ENCODE assay signal across 15 cellular contexts in genomic region chr2:43199492-43200481, GRCh38. TPM values are rescaled to one million over a fixed set of nuclear protein-coding genes. Genes with fewer than 3 reads are reported as not detected.
A peak's percentile ranks its signal among the peaks of the same experiment; 100 is the strongest.
DNase-seq lines count a peak whose midpoint lies in the region; ATAC-seq, FAIRE-seq and TF ChIP-seq lines count a peak whose summit lies in the region.
"Had no signal": no experiment of that assay in that cellular context is flagged by ENCODE, and none has a peak within 500 bp of the region (broad histone marks: within the 10 kb centered on the region; RNA-seq: fewer than 3 reads in every experiment).

No MANE protein-coding gene starts in this region.

- FAIRE-seq in bronchial epithelial cell (lab: Jason Lieb, UNC), result no peak
- FAIRE-seq: colon had no signal

- H3K23ac ChIP-seq in mesendoderm (ENCODE audit: low read length), result peak overlapping the region; percentile 37

- no peaks in the 10 kb centered on the region for H3K79me1 ChIP-seq in mesendoderm (ENCODE audit: low read length)

- H2BK120ac ChIP-seq in mesendoderm (ENCODE audit: low read depth, low read length), result peak overlapping the region; percentile 7

- H3K4me3 ChIP-seq in BLaER1 (peak overlapping the region; percentile 45), HUES6 (ENCODE audit: low read depth, low read length) (no peak overlapping the region), bronchial epithelial cell (ENCODE audit: low read depth, low read length) (no peak overlapping the region), mesendoderm (ENCODE audit: low read length) (no peak overlapping the region)

- H3K36me3 ChIP-seq in BLaER1 (no peaks in the 10 kb centered on the region; the same call in 1 of the 2 replicates), HUES6 (ENCODE audit: control insufficient read depth, insufficient read depth, low read length) (no peaks in the 10 kb centered on the region), bronchial epithelial cell (ENCODE audit: control insufficient read depth, insufficient read depth, low read length) (no peaks in the 10 kb centered on the region), mesendoderm (ENCODE audit: control insufficient read depth, insufficient read depth, low read length) (no peaks in the 10 kb centered on the region)

- no peaks in the 10 kb centered on the region for H3K79me2 ChIP-seq in mesendoderm (ENCODE audit: control insufficient read depth, insufficient read depth, low read length)

- intact Hi-C loops in activated T-helper 1 cell treated with anti-CD3 and anti-CD28 coated beads, Interleukin-12 subunit alpha, Interleukin-12 subunit beta, Interleukin-2, Interleukin-4 antibody, amounts not matched to agents 30 ng/mL and 10 ng/mL and 1 ng/mL, durations not matched to agents 14 hours and 24 hours and 36 hours (cut with micrococcal nuclease), result no loop called here

- no peak overlapping the region for H2BK15ac ChIP-seq in mesendoderm (replicated peaks; ENCODE audit: low read depth)

- H2BK5ac ChIP-seq in mesendoderm (ENCODE audit: low read length), result peak overlapping the region; percentile 46

- DNase-seq in bronchial epithelial cell (ENCODE audit: low read depth) (peak; percentile 91), mesendoderm (peak; percentile 83), NCI-H510A (lab: John Stamatoyannopoulos, UW) (no peak)
- DNase-seq in activated T-helper 1 cell treated with anti-CD3 and anti-CD28 coated beads, Interleukin-12 subunit alpha, Interleukin-12 subunit beta, Interleukin-2, Interleukin-4 antibody, amounts not matched to agents 30 ng/mL and 10 ng/mL and 1 ng/mL, durations not matched to agents 14 hours and 24 hours and 36 hours (ENCODE audit: low spot score), result no peak
- DNase-seq: activated CD4-positive, alpha-beta T cell treated with anti-CD3 and anti-CD28 coated beads, Interleukin-2, amount 10 ng/mL, durations not matched to agents 7 days and 5 days; activated gamma-delta T cell; foreskin fibroblast; GDM1; NCI-H524 treated with DMSO at 0.1 percent for 48 hours had no signal

- peak overlapping the region; percentile 58 for H3K56ac ChIP-seq in mesendoderm (ENCODE audit: low read length)

- H3K4me2 ChIP-seq in BLaER1, result peak overlapping the region; percentile 98
- H3K4me2 ChIP-seq in mesendoderm (ENCODE audit: low read length), result no peak overlapping the region

- H3K4me3 Mint-ChIP-seq in activated T-helper 1 cell treated with anti-CD3 and anti-CD28 coated beads, Interleukin-12 subunit alpha, Interleukin-12 subunit beta, Interleukin-2, Interleukin-4 antibody, amounts not matched to agents 30 ng/mL and 10 ng/mL and 1 ng/mL, durations not matched to agents 14 hours and 24 hours and 36 hours, result no peak overlapping the region
- H3K4me3 Mint-ChIP-seq: activated CD4-positive, alpha-beta T cell treated with anti-CD3 and anti-CD28 coated beads, Interleukin-2, amount 10 ng/mL, durations not matched to agents 7 days and 5 days; stimulated activated naive CD8-positive, alpha-beta T cell treated with anti-CD3 and anti-CD28 coated beads, Interleukin-15, Interleukin-2, amounts not matched to agents 100 ng/mL and 50 ng/mL, for 24 hours had no signal

- H4K8ac ChIP-seq in mesendoderm (ENCODE audit: low read depth, low read length), result no peak overlapping the region

- no peak overlapping the region for H3K27ac Mint-ChIP-seq in activated T-helper 1 cell treated with anti-CD3 and anti-CD28 coated beads, Interleukin-12 subunit alpha, Interleukin-12 subunit beta, Interleukin-2, Interleukin-4 antibody, amounts not matched to agents 30 ng/mL and 10 ng/mL and 1 ng/mL, durations not matched to agents 14 hours and 24 hours and 36 hours
- H3K27ac Mint-ChIP-seq: stimulated activated naive CD8-positive, alpha-beta T cell treated with anti-CD3 and anti-CD28 coated beads, Interleukin-15, Interleukin-2, amounts not matched to agents 100 ng/mL and 50 ng/mL, for 24 hours had no signal

- peaks cover 3% of the 10 kb centered on the region for H3K36me3 Mint-ChIP-seq in activated T-helper 1 cell treated with anti-CD3 and anti-CD28 coated beads, Interleukin-12 subunit alpha, Interleukin-12 subunit beta, Interleukin-2, Interleukin-4 antibody, amounts not matched to agents 30 ng/mL and 10 ng/mL and 1 ng/mL, durations not matched to agents 14 hours and 24 hours and 36 hours (ENCODE audit: low read depth)

- no peak for TF ChIP-seq CTCF in bronchial epithelial cell (IDR thresholded peaks at IDR 0.05; ENCODE audit: insufficient read depth, low read length, severe bottlenecking)

- H4K5ac ChIP-seq in mesendoderm (ENCODE audit: low read length), result no peak overlapping the region

- H3K9ac ChIP-seq in BLaER1 (peak overlapping the region; percentile 80), HUES6 (ENCODE audit: low read length) (peak overlapping the region; percentile 32), mesendoderm (ENCODE audit: low read length) (peak overlapping the region; percentile 22)

- no CpG with 5 or more reads among the region's 16 CpGs for WGBS in mesendoderm (ENCODE audit: extremely low coverage, insufficient coverage, low lambda C conversion rate)

- no peak overlapping the region for H2AK5ac ChIP-seq in mesendoderm (ENCODE audit: low read length)

- peak overlapping the region; percentile 89 for H3K27ac ChIP-seq in BLaER1
- peak overlapping the region; percentile 9; the same call in 1 of the 2 replicates for H3K27ac ChIP-seq in HUES6 (ENCODE audit: low read depth, low read length)
- H3K27ac ChIP-seq in mesendoderm (ENCODE audit: low read depth, low read length), result peak overlapping the region; percentile 13

- peaks cover 42% of the 10 kb centered on the region for H3K4me1 Mint-ChIP-seq in activated T-helper 1 cell treated with anti-CD3 and anti-CD28 coated beads, Interleukin-12 subunit alpha, Interleukin-12 subunit beta, Interleukin-2, Interleukin-4 antibody, amounts not matched to agents 30 ng/mL and 10 ng/mL and 1 ng/mL, durations not matched to agents 14 hours and 24 hours and 36 hours (ENCODE audit: low read depth)

- no peak for ATAC-seq in HG03095 (IDR thresholded peaks at IDR 0.05; ENCODE audit: unreplicated experiment)
- no peak for ATAC-seq in GM19023 (IDR thresholded peaks at IDR 0.05; ENCODE audit: unreplicated experiment)

- peaks cover 6% of the 10 kb centered on the region; the same call in 1 of the 2 replicates for H4K20me1 ChIP-seq in BLaER1

- H3K18ac ChIP-seq in mesendoderm (ENCODE audit: low read length), result peak overlapping the region; percentile 2

- H3K4me1 ChIP-seq in BLaER1 (peaks cover 100% of the 10 kb centered on the region), HUES6 (ENCODE audit: control insufficient read depth, insufficient read depth, low read length) (peaks cover 19% of the 10 kb centered on the region), mesendoderm (ENCODE audit: control insufficient read depth, low read depth, low read length) (peaks cover 5% of the 10 kb centered on the region)

- no peak overlapping the region for H3K4ac ChIP-seq in mesendoderm (ENCODE audit: low read depth, low read length)

- H3K27me3 Mint-ChIP-seq in activated T-helper 1 cell treated with anti-CD3 and anti-CD28 coated beads, Interleukin-12 subunit alpha, Interleukin-12 subunit beta, Interleukin-2, Interleukin-4 antibody, amounts not matched to agents 30 ng/mL and 10 ng/mL and 1 ng/mL, durations not matched to agents 14 hours and 24 hours and 36 hours (ENCODE audit: insufficient read depth), result no peaks in the 10 kb centered on the region
- H3K27me3 Mint-ChIP-seq: activated CD4-positive, alpha-beta T cell treated with anti-CD3 and anti-CD28 coated beads, Interleukin-2, amount 10 ng/mL, durations not matched to agents 7 days and 5 days; stimulated activated naive CD8-positive, alpha-beta T cell treated with anti-CD3 and anti-CD28 coated beads, Interleukin-15, Interleukin-2, amounts not matched to agents 100 ng/mL and 50 ng/mL, for 24 hours had no signal

- H3K27me3 ChIP-seq in BLaER1 (no peaks in the 10 kb centered on the region), HUES6 (ENCODE audit: control insufficient read depth, insufficient read depth, low read length) (no peaks in the 10 kb centered on the region), bronchial epithelial cell (ENCODE audit: control insufficient read depth, insufficient read depth, low read length) (no peaks in the 10 kb centered on the region), mesendoderm (ENCODE audit: insufficient read depth, low read length, poor library complexity) (no peaks in the 10 kb centered on the region)

- H3K9me3 ChIP-seq in BLaER1, result no peaks in the 10 kb centered on the region
- no peaks in the 10 kb centered on the region for H3K9me3 ChIP-seq in HUES6 (ENCODE audit: control insufficient read depth, insufficient read depth, low read depth, low read length)

- H3K9me3 Mint-ChIP-seq in activated T-helper 1 cell treated with anti-CD3 and anti-CD28 coated beads, Interleukin-12 subunit alpha, Interleukin-12 subunit beta, Interleukin-2, Interleukin-4 antibody, amounts not matched to agents 30 ng/mL and 10 ng/mL and 1 ng/mL, durations not matched to agents 14 hours and 24 hours and 36 hours, result no peaks in the 10 kb centered on the region
- H3K9me3 Mint-ChIP-seq: stimulated activated naive CD8-positive, alpha-beta T cell treated with anti-CD3 and anti-CD28 coated beads, Interleukin-15, Interleukin-2, amounts not matched to agents 100 ng/mL and 50 ng/mL, for 24 hours had no signal

RNA-seq across cellular contexts. Expression of gene ZFP36L2, which starts 26.6 kb away (rescaled TPM):
- 4.4 and 8.2 TPM in 2 replicates for total RNA-seq in bronchial epithelial cell
- polyA plus RNA-seq in mesendoderm (2013, experiment 1 of 2), result 71.1 TPM
- 70.6 TPM for polyA plus RNA-seq in mesendoderm (2013, experiment 2 of 2)
- 92.3 TPM in 2 replicates for total RNA-seq in activated T-helper 1 cell treated with anti-CD3 and anti-CD28 coated beads, Interleukin-12 subunit alpha, Interleukin-12 subunit beta, Interleukin-2, Interleukin-4 antibody, amounts not matched to agents 30 ng/mL and 10 ng/mL and 1 ng/mL, durations not matched to agents 14 hours and 24 hours and 36 hours

Comparison
In these comparisons a context has a peak if more than half of its experiments do, and no peak if none do; other contexts are left out.
1. H3K27ac ChIP-seq: peak in every context shown above with its lines; median percentile 89 in BLaER1; 13 in mesendoderm; 9 in HUES6.
2. H3K9ac ChIP-seq: peak in every context shown above with its lines; median percentile 80 in BLaER1; 32 in HUES6; 22 in mesendoderm.
3. DNase-seq: peak in bronchial epithelial cell (single experiment) and mesendoderm (single experiment); none in activated T-helper 1 cell treated with anti-CD3 and anti-CD28 coated beads, Interleukin-12 subunit alpha, Interleukin-12 subunit beta, Interleukin-2, Interleukin-4 antibody, amounts not matched to agents 30 ng/mL and 10 ng/mL and 1 ng/mL, durations not matched to agents 14 hours and 24 hours and 36 hours (single experiment) and NCI-H510A (single experiment).
4. RNA of gene ZFP36L2, which starts 26.6 kb away (total RNA-seq): 92.3 TPM in activated T-helper 1 cell treated with anti-CD3 and anti-CD28 coated beads, Interleukin-12 subunit alpha, Interleukin-12 subunit beta, Interleukin-2, Interleukin-4 antibody, amounts not matched to agents 30 ng/mL and 10 ng/mL and 1 ng/mL, durations not matched to agents 14 hours and 24 hours and 36 hours; 4.4 to 8.2 TPM in bronchial epithelial cell; every median in the first group is over 10 times any median in the second.